ENCODE assay signal across 17 cellular contexts in genomic region chr7:65379318-65379717, GRCh38. TPM values are rescaled to one million over a fixed set of nuclear protein-coding genes. Genes with fewer than 3 reads are reported as not detected.
A peak's percentile ranks its signal among the peaks of the same experiment; 100 is the strongest.
DNase-seq lines count a peak whose midpoint lies in the region; ATAC-seq and TF ChIP-seq lines count a peak whose summit lies in the region.
"Had no signal": no experiment of that assay in that cellular context is flagged by ENCODE, and none has a peak within 500 bp of the region (broad histone marks: within the 10 kb centered on the region; RNA-seq: fewer than 3 reads in every experiment).

No MANE protein-coding gene starts in this region.

- CTCF ChIA-PET in CD4-positive, alpha-beta T cell (lab: Charles Lee): no interaction called here
- CTCF ChIA-PET in HEK293 (lab: Yijun Ruan, JAX): no interaction called here

- TF ChIP-seq CTCF in CD4-positive, alpha-beta T cell (IDR thresholded peaks at IDR 0.05): no peak
- TF ChIP-seq CTCF in HEK293 (tag by site-specific recombination; IDR thresholded peaks at IDR 0.05): no peak

- H3K27ac Mint-ChIP-seq in CD4-positive, alpha-beta T cell: no peak overlapping the region

- H3K4me1 ChIP-seq in HEK293 (ENCODE audit: control insufficient read depth, insufficient read depth, low read length): peaks cover 8% of the 10 kb centered on the region

- no peaks in the 10 kb centered on the region for H3K27me3 Mint-ChIP-seq in CD4-positive, alpha-beta T cell

- no peaks in the 10 kb centered on the region for H3K27me3 ChIP-seq in CD4-positive, alpha-beta T cell (ENCODE audit: control insufficient read depth, insufficient read depth, low read length)
- H3K27me3 ChIP-seq: heart left ventricle, tibial nerve had no signal

- ATAC-seq in CD4-positive, alpha-beta T cell (ENCODE audit: poor library complexity): no peak
- ATAC-seq in HG02798 (IDR thresholded peaks at IDR 0.05; ENCODE audit: poor library complexity, unreplicated experiment): no peak
- ATAC-seq in HG03095 (IDR thresholded peaks at IDR 0.05; ENCODE audit: unreplicated experiment): no peak
- ATAC-seq: heart left ventricle, left cardiac atrium had no signal

- H3K4me1 Mint-ChIP-seq in CD4-positive, alpha-beta T cell (ENCODE audit: low read depth): peaks cover 81% of the 10 kb centered on the region

- no peaks in the 10 kb centered on the region for H3K9me3 ChIP-seq in CD4-positive, alpha-beta T cell (ENCODE audit: control insufficient read depth, low read length)
- H3K9me3 ChIP-seq in HEK293 (ENCODE audit: control insufficient read depth, insufficient read depth, low read depth, low read length): no peaks in the 10 kb centered on the region
- H3K9me3 ChIP-seq: heart left ventricle, tibial nerve had no signal

- peaks cover 81% of the 10 kb centered on the region for H3K36me3 Mint-ChIP-seq in CD4-positive, alpha-beta T cell (ENCODE audit: low read depth)

- peaks cover 10 to 32% of the 10 kb centered on the region in 2 experiments for H3K36me3 ChIP-seq in HEK293 (ENCODE audit: control insufficient read depth in 2 of 2, insufficient read depth in 1 of 2, low read length in 2 of 2)

- H3K27ac ChIP-seq in CD4-positive, alpha-beta T cell (ENCODE audit: low read depth, low read length): no peak overlapping the region
- H3K27ac ChIP-seq in HEK293 (ENCODE audit: extremely low read depth, low read depth, low read length): no peak overlapping the region
- H3K27ac ChIP-seq in caudate nucleus (ENCODE audit: low read depth, low read length): no peak overlapping the region
- H3K27ac ChIP-seq: C4-2B, epithelial cell of prostate, heart left ventricle, tibial nerve, VCaP had no signal

- POLR2A ChIA-PET in CD4-positive, alpha-beta T cell (lab: Charles Lee): no interaction called here
- POLR2A ChIA-PET in HEK293 (lab: Yijun Ruan, JAX): interaction anchor here (0.5 kb wide), 1 partner anchor 368 kb away, joined by 3 read pairs; no protein-coding TSS in a partner anchor

- intact Hi-C loops in CD4-positive, alpha-beta T cell (cut with DNase I, micrococcal nuclease): loop anchor here (10.0 kb wide), 4 partner anchors 375 to 1545 kb away; partner anchors contain the start of genes ERV3-1 (in 1 of the 2), TMEM248 (in 1 of the 2) and VKORC1L1 (in 1 of the 2)

- no peak for DNase-seq in CD4-positive, alpha-beta T cell
- peak in 34 of 61 donors; percentile 1 to 82 (median 22) for DNase-seq in caudate nucleus (lab: John Stamatoyannopoulos, UW)
- DNase-seq in myocyte (ENCODE audit: low read depth): peak; percentile 52
- no peak for DNase-seq in SIG-M5 (lab: John Stamatoyannopoulos, UW)
- DNase-seq in T-helper 9 cell: no peak
- DNase-seq: activated naive CD4-positive, alpha-beta T cell treated with anti-CD3 and anti-CD28 coated beads, Interleukin-2, amount 50 U/mL, for 16 hours; heart left ventricle; left cardiac atrium; NCI-H1105; retina had no signal

- peak overlapping the region; percentile 16 for H3K4me3 Mint-ChIP-seq in CD4-positive, alpha-beta T cell

- peaks cover 2% of the 10 kb centered on the region for H3K9me3 Mint-ChIP-seq in CD4-positive, alpha-beta T cell

- H3K4me3 ChIP-seq in HEK293 (ENCODE audit: low read depth, low read length): no peak overlapping the region
- H3K4me3 ChIP-seq: heart left ventricle, tibial nerve had no signal

TF ChIP-seq in HEK293, 187 proteins besides CTCF, POLR2A, EP300 and RAD21 (continues in another document):
- TF ChIP-seq ZNF311 (tag by site-specific recombination; IDR thresholded peaks at IDR 0.05; ENCODE audit: borderline replicate concordance) (no peak), EGR2 (tag by site-specific recombination; IDR thresholded peaks at IDR 0.05; ENCODE audit: low read depth) (peak; percentile 39; the same call in 1 of the 2 replicates), ZNF16 (tag by site-specific recombination; IDR thresholded peaks at IDR 0.05; ENCODE audit: low read depth) (no peak), ZFP41 (tag by site-specific recombination; IDR thresholded peaks at IDR 0.05; ENCODE audit: borderline replicate concordance) (no peak), ZNF169 (tag by site-specific recombination; IDR thresholded peaks at IDR 0.05) (no peak), ZNF366 (tag by site-specific recombination; conservative IDR thresholded peaks at IDR 0.05) (no peak), ZFHX2 (tag by site-specific recombination; conservative IDR thresholded peaks at IDR 0.05) (peak; percentile 19; the same call in 1 of the 2 replicates), ZNF518A (tag by site-specific recombination; conservative IDR thresholded peaks at IDR 0.05; ENCODE audit: low read depth) (no peak), ZNF623 (tag by site-specific recombination; IDR thresholded peaks at IDR 0.05) (no peak), PRDM1 (tag by site-specific recombination; IDR thresholded peaks at IDR 0.05) (0 out of 2 replicates have a peak, but pooled peaks have one; percentile 15), ATF2 (tag by site-specific recombination; IDR thresholded peaks at IDR 0.05; ENCODE audit: low read depth) (no peak), ZNF600 (tag by site-specific recombination; IDR thresholded peaks at IDR 0.05) (peak; percentile 50; the same call in 1 of the 2 replicates), ZBTB6 (tag by site-specific recombination; IDR thresholded peaks at IDR 0.05) (no peak), ZNF473 (tag by site-specific recombination; IDR thresholded peaks at IDR 0.05) (no peak), KLF7 (tag by site-specific recombination; IDR thresholded peaks at IDR 0.05; ENCODE audit: borderline replicate concordance) (no peak), ZNF776 (tag by site-specific recombination; IDR thresholded peaks at IDR 0.05; ENCODE audit: borderline replicate concordance) (no peak)

RNA-seq across cellular contexts. Expression of gene ZNF92, which starts 5.7 kb away (rescaled TPM):
- total RNA-seq in CD4-positive, alpha-beta T cell: 10 to 100 TPM; 29.7 to 30.1 TPM
- total RNA-seq in myocyte: 11.1 and 14.2 TPM in 2 replicates
- polyA plus RNA-seq in myocyte (2012): 2.2 TPM

Comparison
In these comparisons a context has a peak if more than half of its experiments do, and no peak if none do; other contexts are left out.
1. DNase-seq: peak in caudate nucleus (34 of 61) and myocyte (single experiment); none in CD4-positive, alpha-beta T cell (0 of 10), SIG-M5 (single experiment) and T-helper 9 cell (single experiment).